23 cellular contexts compared by ENCODE assay signal in genomic region chrX:2439613-2440012, GRCh38.
DNase-seq lines count a peak whose midpoint lies in the region; ATAC-seq, FAIRE-seq and TF ChIP-seq lines count a peak whose summit lies in the region.
"Had no signal": no experiment of that assay in that cellular context is flagged by ENCODE, and none has a peak within 500 bp of the region (broad histone marks: within the 10 kb centered on the region; RNA-seq: fewer than 3 reads in every experiment).

No MANE protein-coding gene starts in this region.

- no peak for TF ChIP-seq POLR2A in GM12892 (IDR thresholded peaks at IDR 0.05; ENCODE audit: low read depth, low read length)

- peak; percentile 9 for FAIRE-seq in GM12892 (lab: Jason Lieb, UNC)
- FAIRE-seq: A549, D721Med, G401.6, GM12891, GM18507, GM19239 had no signal

- no peak overlapping the region for H3K4me3 ChIP-seq in right atrium auricular region
- H3K4me3 ChIP-seq: A549 had no signal

- no peak overlapping the region for H3K27ac ChIP-seq in right atrium auricular region
- H3K27ac ChIP-seq: 22Rv1; A549; BLaER1 treated with 17β-estradiol and CSF1 and Interleukin-3, amounts not matched to agents 10 nM and 100 nM; C4-2B had no signal

- no peaks in the 10 kb centered on the region for H3K4me1 ChIP-seq in right atrium auricular region
- H3K4me1 ChIP-seq: A549, BE2C, Caco-2 had no signal

- peaks cover 7% of the 10 kb centered on the region for H3K36me3 ChIP-seq in right atrium auricular region
- H3K36me3 ChIP-seq: BE2C had no signal

- DNase-seq in right atrium auricular region (ENCODE audit: low spot score): peak; percentile 2
- DNase-seq in left cardiac atrium: no peak
- DNase-seq in GM12892 (ENCODE audit: insufficient read length): no peak
- peak; percentile 35 for DNase-seq in LHCN-M2 (ENCODE audit: low read depth)
- DNase-seq in GM20000 (ENCODE audit: low spot score): no peak
- DNase-seq in stimulated activated CD4-positive, alpha-beta T cell treated with anti-CD3 and anti-CD28 coated beads, Interleukin-2, amount 100 ng/mL, for 48 hours: no peak
- DNase-seq: BE2C; Caco-2; Calu3; CD4-positive, alpha-beta T cell; CD8-positive, alpha-beta T cell; DMS79 treated with DMSO at 0.1 percent for 48 hours; GF-D8 had no signal

- intact Hi-C loops in left cardiac atrium (cut with DNase I): no loop called here

- no peaks in the 10 kb centered on the region for H3K27me3 ChIP-seq in right atrium auricular region
- H3K27me3 ChIP-seq: BE2C; BLaER1 treated with 17β-estradiol and CSF1 and Interleukin-3, amounts not matched to agents 10 nM and 100 nM had no signal

- H3K9me3 ChIP-seq in right atrium auricular region: no peaks in the 10 kb centered on the region
- H3K9me3 ChIP-seq: BE2C had no signal

- ATAC-seq in left cardiac atrium: no peak
- no peak for ATAC-seq in GM18909 (IDR thresholded peaks at IDR 0.05; ENCODE audit: poor library complexity, unreplicated experiment)
- ATAC-seq: A549; CD8-positive, alpha-beta T cell had no signal

- no peak for TF ChIP-seq CTCF in right atrium auricular region (IDR thresholded peaks at IDR 0.05)
- TF ChIP-seq CTCF in GM20000 (IDR thresholded peaks at IDR 0.05; ENCODE audit: extremely low read depth, missing control alignments): no peak

Comparison
In these comparisons a context has a peak if more than half of its experiments do, and no peak if none do; other contexts are left out.
1. DNase-seq: peak in right atrium auricular region (single experiment) and LHCN-M2 (single experiment); none in left cardiac atrium (single experiment), GM12892 (single experiment), GM20000 (single experiment) and stimulated activated CD4-positive, alpha-beta T cell treated with anti-CD3 and anti-CD28 coated beads, Interleukin-2, amount 100 ng/mL, for 48 hours (0 of 2).